ENCODE assay signal across 2 cellular contexts in the genomic region with DNA sequence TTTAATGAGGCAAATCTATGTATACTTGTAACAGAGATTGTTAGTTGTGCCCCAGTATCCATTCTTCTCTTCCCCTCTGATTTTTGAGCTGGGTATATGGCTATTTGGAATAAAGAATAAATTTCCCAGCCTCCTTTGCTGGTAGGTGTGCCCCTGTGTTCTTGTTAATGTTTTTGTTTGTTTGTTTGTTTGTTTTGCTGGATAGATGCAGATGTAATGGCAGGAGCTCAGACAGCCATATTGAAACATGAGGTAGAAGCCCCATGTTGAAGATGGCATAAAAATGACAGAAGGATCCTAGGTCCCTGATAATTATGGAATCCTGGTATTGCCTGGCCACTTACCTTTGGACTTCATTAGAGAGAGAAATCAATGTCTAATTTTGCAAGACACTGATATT.
A peak's percentile ranks its signal among the peaks of the same experiment; 100 is the strongest.
TF ChIP-seq lines count a peak whose summit lies in the region.

No MANE protein-coding gene starts in this region.

TF ChIP-seq in WTC11, 78 proteins besides CTCF, POLR2A, EP300 and RAD21:
- TF ChIP-seq TCF7 (CRISPR knock-in tag; IDR thresholded peaks at IDR 0.05; ENCODE audit: low read depth) (no peak), IRF2 (CRISPR knock-in tag; IDR thresholded peaks at IDR 0.05; ENCODE audit: borderline replicate concordance, low read depth) (no peak), GTF2I (CRISPR knock-in tag; conservative IDR thresholded peaks at IDR 0.05) (0 out of 2 replicates have a peak, but pooled peaks have one; percentile 12), NR2C2 (CRISPR knock-in tag; IDR thresholded peaks at IDR 0.05) (no peak), GABPB1 (CRISPR knock-in tag; IDR thresholded peaks at IDR 0.05) (no peak)

TF ChIP-seq in H1, 55 proteins besides CTCF, POLR2A, EP300 and RAD21:
- no peak for TF ChIP-seq SUZ12 (IDR thresholded peaks at IDR 0.05; ENCODE audit: low read length)
- TF ChIP-seq BCL11A (IDR thresholded peaks at IDR 0.05; ENCODE audit: low read depth in 2 of 2, low read length in 2 of 2) = no peak
- TF ChIP-seq RFX5 (IDR thresholded peaks at IDR 0.05; ENCODE audit: borderline replicate concordance, low read depth, low read length) = no peak
- TF ChIP-seq KDM1A (IDR thresholded peaks at IDR 0.05; ENCODE audit: borderline replicate concordance, low read length) = peak; percentile 55; the same call in 1 of the 2 replicates
- no peak for TF ChIP-seq CTBP2 (IDR thresholded peaks at IDR 0.05; ENCODE audit: borderline replicate concordance, insufficient read depth, insufficient read length, low read length)
